In the genomic region with DNA sequence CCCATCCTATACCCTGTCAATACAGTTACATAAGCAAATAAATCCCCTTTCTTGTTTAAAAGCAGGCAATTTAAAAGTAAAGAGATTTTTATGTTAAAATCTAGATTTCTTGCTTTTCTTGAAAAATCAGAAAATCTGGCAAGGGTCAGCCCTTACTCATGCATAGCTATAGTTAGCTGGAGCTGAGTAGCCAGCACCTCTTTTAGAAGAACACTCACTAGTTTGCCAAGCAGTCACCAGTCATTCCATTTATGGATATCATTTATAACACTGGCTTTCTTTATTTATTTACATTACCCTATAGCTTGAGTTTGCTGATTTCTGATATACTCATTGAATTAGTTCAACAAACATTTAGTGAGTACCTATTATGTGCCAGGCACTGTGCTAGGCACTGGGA, we compare ENCODE assay signal across 19 cellular contexts. TPM values are rescaled to one million over a fixed set of nuclear protein-coding genes. Genes with fewer than 3 reads are reported as not detected.
A peak's percentile ranks its signal among the peaks of the same experiment; 100 is the strongest.
DNase-seq lines count a peak whose midpoint lies in the region; ATAC-seq and TF ChIP-seq lines count a peak whose summit lies in the region.
"Had no signal": no experiment of that assay in that cellular context is flagged by ENCODE, and none has a peak within 500 bp of the region (broad histone marks: within the 10 kb centered on the region; RNA-seq: fewer than 3 reads in every experiment).

No MANE protein-coding gene starts in this region.

- no peaks in the 10 kb centered on the region for H3K27me3 ChIP-seq in esophagus muscularis mucosa
- no peaks in the 10 kb centered on the region for H3K27me3 ChIP-seq in stomach smooth muscle (ENCODE audit: control insufficient read depth in 1 of 2, insufficient read depth in 2 of 2, low read length in 2 of 2)

- no peak for TF ChIP-seq CTCF in Calu3 (IDR thresholded peaks at IDR 0.05; ENCODE audit: unreplicated experiment)
- no peak for TF ChIP-seq CTCF in esophagus muscularis mucosa (IDR thresholded peaks at IDR 0.05)

- H3K27ac ChIP-seq in esophagus muscularis mucosa (replicated peaks in 1 of 4) (peak overlapping the region; percentile 37 to 73 (median 50)), stomach smooth muscle (ENCODE audit: low read length) (peak overlapping the region; percentile 33)
- H3K27ac ChIP-seq: GM23248 had no signal

- no peak for TF ChIP-seq EP300 in esophagus muscularis mucosa (IDR thresholded peaks at IDR 0.05)

- no peaks in the 10 kb centered on the region for H3K9me3 ChIP-seq in esophagus muscularis mucosa
- no peaks in the 10 kb centered on the region for H3K9me3 ChIP-seq in stomach smooth muscle (ENCODE audit: control insufficient read depth in 2 of 2, low read length in 2 of 2)

- H3K9me3 Mint-ChIP-seq in activated naive CD8-positive, alpha-beta T cell (ENCODE audit: low read depth) = no peaks in the 10 kb centered on the region
- no peaks in the 10 kb centered on the region for H3K9me3 Mint-ChIP-seq in activated naive CD8-positive, alpha-beta T cell treated with anti-CD3 and anti-CD28 coated beads, Interleukin-2, amount 50 U/mL, for 24 hours
- no peaks in the 10 kb centered on the region for H3K9me3 Mint-ChIP-seq in Calu3 (ENCODE audit: low read depth, unreplicated experiment)

- intact Hi-C loops in Calu3 (cut with micrococcal nuclease; ENCODE audit: unreplicated experiment) (loop anchor here (10.0 kb wide), 1 partner anchor 53 kb away; the partner anchor contains the start of gene SPOP), esophagus muscularis mucosa (cut with DNase I) (no loop called here)

- no peak overlapping the region for H3K4me3 Mint-ChIP-seq in activated naive CD8-positive, alpha-beta T cell
- no peak overlapping the region for H3K4me3 Mint-ChIP-seq in activated naive CD8-positive, alpha-beta T cell treated with anti-CD3 and anti-CD28 coated beads, Interleukin-2, amount 50 U/mL, for 24 hours
- H3K4me3 Mint-ChIP-seq in Calu3 (ENCODE audit: low read depth, unreplicated experiment) = no peak overlapping the region

- peaks cover 4% of the 10 kb centered on the region for H3K36me3 Mint-ChIP-seq in activated naive CD8-positive, alpha-beta T cell
- H3K36me3 Mint-ChIP-seq in activated naive CD8-positive, alpha-beta T cell treated with anti-CD3 and anti-CD28 coated beads, Interleukin-2, amount 50 U/mL, for 24 hours (ENCODE audit: low read depth) = peaks cover 43% of the 10 kb centered on the region
- H3K36me3 Mint-ChIP-seq in Calu3 (ENCODE audit: insufficient read depth, unreplicated experiment) = peaks cover 7% of the 10 kb centered on the region

- H3K27me3 Mint-ChIP-seq in activated naive CD8-positive, alpha-beta T cell = no peaks in the 10 kb centered on the region
- H3K27me3 Mint-ChIP-seq in activated naive CD8-positive, alpha-beta T cell treated with anti-CD3 and anti-CD28 coated beads, Interleukin-2, amount 50 U/mL, for 24 hours = no peaks in the 10 kb centered on the region
- no peaks in the 10 kb centered on the region for H3K27me3 Mint-ChIP-seq in Calu3 (ENCODE audit: unreplicated experiment)

- CTCF ChIA-PET in Calu3 (lab: Charles Lee) = no interaction called here

- DNase-seq in activated naive CD8-positive, alpha-beta T cell treated with anti-CD3 and anti-CD28 coated beads, Interleukin-2, amount 50 U/mL, for 24 hours = no peak
- DNase-seq in Calu3 (no peak), esophagus muscularis mucosa (ENCODE audit: extremely low spot score) (no peak), KBM-7 (no peak), NCI-H1105 (lab: John Stamatoyannopoulos, UW) (no peak)
- DNase-seq: C1 segment of cervical spinal cord, COR-L47, DMS153, GM23248, HCEC 1CT, Kasumi-1, MM.1S, NCI-H1417, NCI-H1930, NCI-H69, SHP77 had no signal

- in situ Hi-C loops in KBM-7 (cut with MboI; ENCODE audit: low pct_unique_long_range_greater_than_20kb, low sequenced_read_pairs) = no loop called here

- H3K4me1 ChIP-seq in esophagus muscularis mucosa = peaks cover 40 to 96% (median 80%) of the 10 kb centered on the region in 4 donors
- H3K4me1 ChIP-seq in stomach smooth muscle (ENCODE audit: control insufficient read depth, insufficient read depth, low read length) = peaks cover 17% of the 10 kb centered on the region

- no peak for ATAC-seq in activated naive CD8-positive, alpha-beta T cell treated with anti-CD3 and anti-CD28 coated beads, Interleukin-2, amount 50 U/mL, for 24 hours
- ATAC-seq in HG03045 (IDR thresholded peaks at IDR 0.05; ENCODE audit: unreplicated experiment) = no peak

- TSS peak; percentile 4 for BruUV-seq in Calu3 (replicated peaks; lab: Mats Ljungman, UMichigan)

- no peak for TF ChIP-seq POLR2A in esophagus muscularis mucosa (IDR thresholded peaks at IDR 0.05; ENCODE audit: low read depth)

- H3K36me3 ChIP-seq in esophagus muscularis mucosa = peaks cover 31 to 69% (median 53%) of the 10 kb centered on the region in 4 donors
- H3K36me3 ChIP-seq in stomach smooth muscle (ENCODE audit: control insufficient read depth in 2 of 2, insufficient read depth in 2 of 2, low read length in 2 of 2) = peaks cover 34 to 40% of the 10 kb centered on the region in 2 donors

- H3K4me3 ChIP-seq in esophagus muscularis mucosa (no peak overlapping the region), stomach smooth muscle (ENCODE audit: low read length in 2 of 2) (no peak overlapping the region)
- H3K4me3 ChIP-seq: GM23248 had no signal

- H3K9ac ChIP-seq in stomach smooth muscle (ENCODE audit: low read length in 2 of 2) = no peak overlapping the region
- H3K9ac ChIP-seq: GM23248 had no signal

- H3K27ac Mint-ChIP-seq in activated naive CD8-positive, alpha-beta T cell = peak overlapping the region; percentile 78
- no peak overlapping the region for H3K27ac Mint-ChIP-seq in activated naive CD8-positive, alpha-beta T cell treated with anti-CD3 and anti-CD28 coated beads, Interleukin-2, amount 50 U/mL, for 24 hours
- H3K27ac Mint-ChIP-seq in Calu3 (ENCODE audit: unreplicated experiment) = no peak overlapping the region

- peaks cover 29% of the 10 kb centered on the region for H3K4me1 Mint-ChIP-seq in activated naive CD8-positive, alpha-beta T cell (ENCODE audit: low read depth)
- peaks cover 18% of the 10 kb centered on the region for H3K4me1 Mint-ChIP-seq in activated naive CD8-positive, alpha-beta T cell treated with anti-CD3 and anti-CD28 coated beads, Interleukin-2, amount 50 U/mL, for 24 hours
- H3K4me1 Mint-ChIP-seq in Calu3 (ENCODE audit: low read depth, unreplicated experiment) = no peaks in the 10 kb centered on the region

RNA-seq across cellular contexts. Expression of gene NXPH3, which starts 45.7 kb away (rescaled TPM):
- total RNA-seq in Calu3 (2022) (not detected in 2 replicates), esophagus muscularis mucosa (10 to 100 TPM; 12.6 to 37.8 (median 21.2) TPM)

RNA-seq across cellular contexts. Expression of gene SPOP, which starts 56.5 kb away (rescaled TPM):
- total RNA-seq in Calu3 (2022) (79.0 and 79.9 TPM in 2 replicates), esophagus muscularis mucosa (100 to 1,000 TPM; 156 to 304 (median 185) TPM)

Comparison
In these comparisons a context has a peak if more than half of its experiments do, and no peak if none do; other contexts are left out.
1. RNA of gene NXPH3, which starts 45.7 kb away (total RNA-seq): 12.6 to 37.8 TPM in esophagus muscularis mucosa; not detected in Calu3; every median in the first group is over 10 times any median in the second.